Comparison of ENCODE assay signal across 27 cellular contexts in genomic region chr21:38968887-38969543, GRCh38.
DNase-seq lines count a peak whose midpoint lies in the region; ATAC-seq, FAIRE-seq and TF ChIP-seq lines count a peak whose summit lies in the region.
"Had no signal": no experiment of that assay in that cellular context is flagged by ENCODE, and none has a peak within 500 bp of the region (broad histone marks: within the 10 kb centered on the region; RNA-seq: fewer than 3 reads in every experiment).

No MANE protein-coding gene starts in this region.

- peaks cover 20% of the 10 kb centered on the region for H3K4me1 ChIP-seq in Caco-2

- peaks cover 0 to 2% (median 0%) of the 10 kb centered on the region in 6 donors for H3K9me3 Mint-ChIP-seq in immature natural killer cell
- H3K9me3 Mint-ChIP-seq in Caco-2 (ENCODE audit: unreplicated experiment) = no peaks in the 10 kb centered on the region
- H3K9me3 Mint-ChIP-seq: CD4-positive, alpha-beta memory T cell; HFFc6; IgD-negative memory B cell had no signal

- TF ChIP-seq CTCF in GM10266 (IDR thresholded peaks at IDR 0.05; ENCODE audit: control insufficient read depth, insufficient read depth, low read depth, missing control alignments) (no peak), Caco-2 (IDR thresholded peaks at IDR 0.05; ENCODE audit: insufficient read depth in 1 of 2, low read depth in 1 of 2, low read length in 1 of 2, severe bottlenecking in 1 of 2, unreplicated experiment in 1 of 2) (no peak)

- ATAC-seq in HG03521 (IDR thresholded peaks at IDR 0.05; ENCODE audit: unreplicated experiment) = no peak
- ATAC-seq: left lobe of liver, mucosa of descending colon, psoas muscle had no signal

- peak overlapping the region in 2 of 5 donors; percentile 36 to 58 for H3K4me3 Mint-ChIP-seq in immature natural killer cell
- no peak overlapping the region for H3K4me3 Mint-ChIP-seq in Caco-2 (ENCODE audit: unreplicated experiment)
- H3K4me3 Mint-ChIP-seq: CD4-positive, alpha-beta memory T cell; HFFc6; IgD-negative memory B cell; T-helper 1 cell treated with Interleukin-12 subunit alpha and Interleukin-12 subunit beta and Interleukin-4 antibody, amounts not matched to agents 30 μg/mL and 1 μg/mL, for 36 hours had no signal

- FAIRE-seq in GM12891 (lab: Jason Lieb, UNC) = no peak
- FAIRE-seq: endometrium, small intestine had no signal

- POLR2A ChIA-PET in Caco-2 (lab: Charles Lee) = no interaction called here

- TF ChIP-seq POLR2A in GM12891 (IDR thresholded peaks at IDR 0.05; ENCODE audit: low read depth, low read length) = no peak

- no peaks in the 10 kb centered on the region for H3K9me3 ChIP-seq in Caco-2
- H3K9me3 ChIP-seq: mucosa of descending colon, psoas muscle, SJSA1, stomach, upper lobe of left lung had no signal

- H3K4me1 Mint-ChIP-seq in immature natural killer cell (peaks cover 11 to 17% of the 10 kb centered on the region in 2 donors), Caco-2 (ENCODE audit: low read depth, unreplicated experiment) (peaks cover 21% of the 10 kb centered on the region)
- H3K4me1 Mint-ChIP-seq: CD4-positive, alpha-beta memory T cell; IgD-negative memory B cell had no signal

- no TSS peak for BruUV-seq in Caco-2 (replicated peaks; lab: Mats Ljungman, UMichigan)

- H3K36me3 Mint-ChIP-seq in immature natural killer cell = peaks cover 0 to 4% (median 0%) of the 10 kb centered on the region in 3 donors
- peaks cover 7% of the 10 kb centered on the region for H3K36me3 Mint-ChIP-seq in Caco-2 (ENCODE audit: insufficient read depth, unreplicated experiment)
- H3K36me3 Mint-ChIP-seq: CD4-positive, alpha-beta memory T cell; IgD-negative memory B cell had no signal

- in situ Hi-C loops in KBM-7 (cut with MboI; ENCODE audit: low pct_unique_long_range_greater_than_20kb, low sequenced_read_pairs) = no loop called here

- no peak overlapping the region for H3K4me3 ChIP-seq in Caco-2 (ENCODE audit: low read depth, low read length)
- H3K4me3 ChIP-seq: coronary artery, mucosa of descending colon, psoas muscle, SJSA1, stomach, upper lobe of left lung had no signal

- no peaks in the 10 kb centered on the region for H3K36me3 ChIP-seq in Caco-2 (ENCODE audit: control insufficient read depth, insufficient read depth, low read length)
- H3K36me3 ChIP-seq: SJSA1, stomach, upper lobe of left lung had no signal

- H3K27ac Mint-ChIP-seq in immature natural killer cell (peak overlapping the region in 1 of 6 donors; percentile 25), Caco-2 (ENCODE audit: unreplicated experiment) (no peak overlapping the region)
- H3K27ac Mint-ChIP-seq: CD4-positive, alpha-beta memory T cell; HFFc6; IgD-negative memory B cell; T-helper 1 cell treated with Interleukin-12 subunit alpha and Interleukin-12 subunit beta and Interleukin-4 antibody, amounts not matched to agents 30 μg/mL and 1 μg/mL, for 36 hours had no signal

- H3K27me3 ChIP-seq in Caco-2 (replicated peaks; ENCODE audit: control insufficient read depth, insufficient read depth, low read length) = no peaks in the 10 kb centered on the region
- H3K27me3 ChIP-seq: SJSA1, stomach, upper lobe of left lung had no signal

- CTCF ChIA-PET in Caco-2 (lab: Charles Lee) = no interaction called here

- intact Hi-C loops in Caco-2 (cut with micrococcal nuclease; ENCODE audit: unreplicated experiment) = loop anchor here (5.0 kb wide), 1 partner anchor 113 kb away; no protein-coding TSS in a partner anchor

- DNase-seq in Daoy (ENCODE audit: low read depth) (peak; percentile 81), KBM-7 (peak; percentile 93), NOMO-1 (lab: John Stamatoyannopoulos, UW; ENCODE audit: unreplicated experiment in 2 of 2) (peak; percentile 96 to 97), immature natural killer cell (peak; percentile 34 to 56 (median 40)), GM12891 (ENCODE audit: insufficient read length, low spot score) (no peak), GM10266 (ENCODE audit: extremely low spot score) (no peak), Caco-2 (no peak)
- DNase-seq: activated CD8-positive, alpha-beta memory T cell treated with anti-CD3 and anti-CD28 coated beads, Interleukin-2, amount 50 U/mL, for 48 hours; activated gamma-delta T cell; CD4-positive, alpha-beta memory T cell; DMS53; glutamatergic neuron; HFFc6; mucosa of descending colon; NCI-H1048; NCI-H526; psoas muscle; small intestine; stomach; upper lobe of left lung had no signal

- H3K27me3 Mint-ChIP-seq in immature natural killer cell (ENCODE audit: low read depth in 3 of 3) = peaks cover 12 to 16% (median 12%) of the 10 kb centered on the region in 3 donors
- H3K27me3 Mint-ChIP-seq in Caco-2 (ENCODE audit: insufficient read depth, unreplicated experiment) = no peaks in the 10 kb centered on the region
- H3K27me3 Mint-ChIP-seq: IgD-negative memory B cell had no signal

TF ChIP-seq in GM12891, 5 proteins besides CTCF, POLR2A, EP300 and RAD21:
- no peak for TF ChIP-seq POU2F2 (IDR thresholded peaks at IDR 0.05; ENCODE audit: low read depth, low read length)
- no peak for TF ChIP-seq SPI1 (IDR thresholded peaks at IDR 0.05; ENCODE audit: low read depth, low read length)
- TF ChIP-seq PAX5 (IDR thresholded peaks at IDR 0.05; ENCODE audit: insufficient read depth, low read length, severe bottlenecking) = no peak
- TF ChIP-seq TAF1 (IDR thresholded peaks at IDR 0.05; ENCODE audit: low read depth, low read length) = no peak
- TF ChIP-seq POLR2AphosphoS5 (IDR thresholded peaks at IDR 0.05; ENCODE audit: low read depth, low read length) = no peak

Comparison
In these comparisons a context has a peak if more than half of its experiments do, and no peak if none do; other contexts are left out.
1. DNase-seq: peak in Daoy (single experiment), KBM-7 (single experiment), NOMO-1 (2 of 2) and immature natural killer cell (3 of 3); none in GM12891 (single experiment), GM10266 (single experiment) and Caco-2 (0 of 2).